In genomic region chr2:96109931-96110511, GRCh38 we compare ENCODE assay signal across 17 cellular contexts. TPM values are rescaled to one million over a fixed set of nuclear protein-coding genes. Genes with fewer than 3 reads are reported as not detected.
DNase-seq lines count a peak whose midpoint lies in the region; ATAC-seq and TF ChIP-seq lines count a peak whose summit lies in the region.
"Had no signal": no experiment of that assay in that cellular context is flagged by ENCODE, and none has a peak within 500 bp of the region (broad histone marks: within the 10 kb centered on the region; RNA-seq: fewer than 3 reads in every experiment).

No MANE protein-coding gene starts in this region.

- DNase-seq in activated CD8-positive, alpha-beta memory T cell treated with anti-CD3 and anti-CD28 coated beads, Interleukin-2, amount 50 U/mL, for 4 hours = peak; percentile 11
- no peak for DNase-seq in activated CD8-positive, alpha-beta memory T cell treated with anti-CD3 and anti-CD28 coated beads, Interleukin-2, amount 10 ng/mL, durations not matched to agents 7 days and 5 days
- peak; percentile 49 for DNase-seq in natural killer cell treated with Interleukin-12 subunit alpha and Interleukin-12 subunit beta and Interleukin-15 and Interleukin-18, amount 100 ng/mL, for 72 hours (ENCODE audit: low spot score)
- DNase-seq in natural killer cell = no peak
- peak; percentile 78 for DNase-seq in posterior vena cava (ENCODE audit: low spot score)
- DNase-seq in ascending aorta (ENCODE audit: low spot score in 2 of 2) = no peak
- DNase-seq: DMS 273 treated with DMSO at 0.1 percent for 48 hours, KBM-7, NCI-H2081 treated with DMSO at 0.1 percent for 48 hours, NCI-H524 had no signal

- no peak overlapping the region for H3K4me3 Mint-ChIP-seq in activated CD8-positive, alpha-beta memory T cell treated with anti-CD3 and anti-CD28 coated beads, Interleukin-2, amount 10 ng/mL, durations not matched to agents 7 days and 5 days
- no peak overlapping the region for H3K4me3 Mint-ChIP-seq in natural killer cell treated with Interleukin-12 subunit alpha and Interleukin-12 subunit beta and Interleukin-15 and Interleukin-18, amount 100 ng/mL, for 72 hours
- H3K4me3 Mint-ChIP-seq in natural killer cell = no peak overlapping the region

- peaks cover 5 to 8% of the 10 kb centered on the region in 2 donors for H3K9me3 ChIP-seq in ascending aorta

- no peak overlapping the region for H3K4me3 ChIP-seq in ascending aorta
- H3K4me3 ChIP-seq: BLaER1 had no signal

- no peak for TF ChIP-seq CTCF in natural killer cell (IDR thresholded peaks at IDR 0.05)
- no peak for TF ChIP-seq CTCF in ascending aorta (IDR thresholded peaks at IDR 0.05)

- H3K27ac ChIP-seq in ascending aorta = peak overlapping the region in 1 of 2 donors; percentile 65
- H3K27ac ChIP-seq: 22Rv1, BLaER1 had no signal

- H3K9me3 Mint-ChIP-seq in activated CD8-positive, alpha-beta memory T cell treated with anti-CD3 and anti-CD28 coated beads, Interleukin-2, amount 10 ng/mL, durations not matched to agents 7 days and 5 days (ENCODE audit: low read depth) = peaks cover 7% of the 10 kb centered on the region
- no peaks in the 10 kb centered on the region for H3K9me3 Mint-ChIP-seq in natural killer cell treated with Interleukin-12 subunit alpha and Interleukin-12 subunit beta and Interleukin-15 and Interleukin-18, amount 100 ng/mL, for 72 hours
- peaks cover 0 to 3% of the 10 kb centered on the region in 2 donors for H3K9me3 Mint-ChIP-seq in natural killer cell

- H3K27ac Mint-ChIP-seq in activated CD8-positive, alpha-beta memory T cell treated with anti-CD3 and anti-CD28 coated beads, Interleukin-2, amount 10 ng/mL, durations not matched to agents 7 days and 5 days = no peak overlapping the region
- no peak overlapping the region for H3K27ac Mint-ChIP-seq in natural killer cell treated with Interleukin-12 subunit alpha and Interleukin-12 subunit beta and Interleukin-15 and Interleukin-18, amount 100 ng/mL, for 72 hours
- H3K27ac Mint-ChIP-seq in natural killer cell = no peak overlapping the region

- no peaks in the 10 kb centered on the region for H3K27me3 Mint-ChIP-seq in activated CD8-positive, alpha-beta memory T cell treated with anti-CD3 and anti-CD28 coated beads, Interleukin-2, amount 10 ng/mL, durations not matched to agents 7 days and 5 days
- H3K27me3 Mint-ChIP-seq in natural killer cell treated with Interleukin-12 subunit alpha and Interleukin-12 subunit beta and Interleukin-15 and Interleukin-18, amount 100 ng/mL, for 72 hours = peaks cover 0 to under 1% of the 10 kb centered on the region in 2 donors
- H3K27me3 Mint-ChIP-seq in natural killer cell (ENCODE audit: low read depth in 2 of 2) = peaks cover under 1 to 3% of the 10 kb centered on the region in 2 donors

- no peak for ATAC-seq in activated CD8-positive, alpha-beta memory T cell treated with anti-CD3 and anti-CD28 coated beads, Interleukin-2, amount 10 ng/mL, durations not matched to agents 7 days and 5 days
- peak in 1 of 2 donors; percentile 16 for ATAC-seq in natural killer cell treated with Interleukin-12 subunit alpha and Interleukin-12 subunit beta and Interleukin-15 and Interleukin-18, amount 100 ng/mL, for 72 hours
- ATAC-seq in natural killer cell = no peak
- no peak for ATAC-seq in GM21528 (IDR thresholded peaks at IDR 0.05; ENCODE audit: low FRiP score, unreplicated experiment)
- ATAC-seq in GM19035 (IDR thresholded peaks at IDR 0.05; ENCODE audit: unreplicated experiment) = no peak

- H3K36me3 ChIP-seq in ascending aorta = no peaks in the 10 kb centered on the region
- H3K36me3 ChIP-seq: BLaER1 had no signal

- no peaks in the 10 kb centered on the region for H3K27me3 ChIP-seq in ascending aorta

- H3K4me1 Mint-ChIP-seq in activated CD8-positive, alpha-beta memory T cell treated with anti-CD3 and anti-CD28 coated beads, Interleukin-2, amount 10 ng/mL, durations not matched to agents 7 days and 5 days = no peaks in the 10 kb centered on the region
- no peaks in the 10 kb centered on the region for H3K4me1 Mint-ChIP-seq in natural killer cell treated with Interleukin-12 subunit alpha and Interleukin-12 subunit beta and Interleukin-15 and Interleukin-18, amount 100 ng/mL, for 72 hours (ENCODE audit: low read depth in 2 of 2)
- no peaks in the 10 kb centered on the region for H3K4me1 Mint-ChIP-seq in natural killer cell

- CTCF ChIA-PET in activated CD8-positive, alpha-beta memory T cell treated with anti-CD3 and anti-CD28 coated beads, Interleukin-2, amount 10 ng/mL, durations not matched to agents 7 days and 5 days (lab: Charles Lee) = interaction anchor here (1.8 kb wide), 1 partner anchor 88 kb away, joined by 4 read pairs; no protein-coding TSS in a partner anchor

- H3K4me1 ChIP-seq in ascending aorta = peaks cover 0 to 7% of the 10 kb centered on the region in 2 donors

- no peaks in the 10 kb centered on the region for H3K36me3 Mint-ChIP-seq in activated CD8-positive, alpha-beta memory T cell treated with anti-CD3 and anti-CD28 coated beads, Interleukin-2, amount 10 ng/mL, durations not matched to agents 7 days and 5 days
- no peaks in the 10 kb centered on the region for H3K36me3 Mint-ChIP-seq in natural killer cell treated with Interleukin-12 subunit alpha and Interleukin-12 subunit beta and Interleukin-15 and Interleukin-18, amount 100 ng/mL, for 72 hours
- H3K36me3 Mint-ChIP-seq in natural killer cell = no peaks in the 10 kb centered on the region

- intact Hi-C loops in natural killer cell (cut with micrococcal nuclease) (loop anchor here (10.0 kb wide), 1 partner anchor 85 kb away; no protein-coding TSS in a partner anchor), posterior vena cava (cut with DNase I) (loop anchor here (5.0 to 10.0 kb wide), 2 partner anchors 38 to 85 kb away; no protein-coding TSS in a partner anchor), ascending aorta (cut with DNase I) (loop anchor here (5.0 to 10.0 kb wide), 3 partner anchors 38 to 85 kb away; no protein-coding TSS in a partner anchor)

RNA-seq across cellular contexts. Expression of gene ADRA2B, which starts 6.3 kb away (rescaled TPM):
- total RNA-seq in activated CD8-positive, alpha-beta memory T cell treated with anti-CD3 and anti-CD28 coated beads, Interleukin-2, amount 10 ng/mL, durations not matched to agents 7 days and 5 days = under 1 TPM; 0.09 to 0.15 TPM
- total RNA-seq in natural killer cell treated with Interleukin-12 subunit alpha and Interleukin-12 subunit beta and Interleukin-15 and Interleukin-18, amount 100 ng/mL, for 72 hours = not detected
- total RNA-seq in natural killer cell = 1 to 10 TPM in 1 of 3 donors, under 1 TPM in 2; 0.18 to 1.3 (median 0.38) TPM
- 1 to 10 TPM; 4.1 to 7.1 TPM for total RNA-seq in posterior vena cava
- 9.4 TPM for total RNA-seq in ascending aorta
- total RNA-seq: Daoy, H4, RPMI7951 had no signal

RNA-seq across cellular contexts. Expression of gene ASTL, which starts 28.3 kb away (rescaled TPM):
- total RNA-seq in activated CD8-positive, alpha-beta memory T cell treated with anti-CD3 and anti-CD28 coated beads, Interleukin-2, amount 10 ng/mL, durations not matched to agents 7 days and 5 days = 1 to 10 TPM; 1.9 to 6.4 TPM
- under 1 TPM in 1 of 2 donors, not detected in 1; 0.92 TPM for total RNA-seq in natural killer cell treated with Interleukin-12 subunit alpha and Interleukin-12 subunit beta and Interleukin-15 and Interleukin-18, amount 100 ng/mL, for 72 hours
- total RNA-seq in natural killer cell (10 to 100 TPM in 1 of 3 donors, 1 to 10 TPM in 2; 5.5 to 11.3 (median 8.8) TPM), posterior vena cava (not detected), ascending aorta (not detected)
- total RNA-seq: Daoy, H4, RPMI7951 had no signal

RNA-seq across cellular contexts. Expression of gene DUSP2, which starts 35.2 kb away (rescaled TPM):
- total RNA-seq in activated CD8-positive, alpha-beta memory T cell treated with anti-CD3 and anti-CD28 coated beads, Interleukin-2, amount 10 ng/mL, durations not matched to agents 7 days and 5 days = 10 to 100 TPM; 32.0 to 53.6 TPM
- total RNA-seq in natural killer cell treated with Interleukin-12 subunit alpha and Interleukin-12 subunit beta and Interleukin-15 and Interleukin-18, amount 100 ng/mL, for 72 hours = 10 to 100 TPM; 30.9 to 52.0 TPM
- total RNA-seq in natural killer cell (100 to 1,000 TPM; 300 to 564 (median 432) TPM), posterior vena cava (1 to 10 TPM; 3.5 to 3.8 TPM), ascending aorta (7.2 TPM)

Comparison
In these comparisons a context has a peak if more than half of its experiments do, and no peak if none do; other contexts are left out.
1. DNase-seq: peak in activated CD8-positive, alpha-beta memory T cell treated with anti-CD3 and anti-CD28 coated beads, Interleukin-2, amount 50 U/mL, for 4 hours (single experiment), natural killer cell treated with Interleukin-12 subunit alpha and Interleukin-12 subunit beta and Interleukin-15 and Interleukin-18, amount 100 ng/mL, for 72 hours (single experiment) and posterior vena cava (single experiment); none in activated CD8-positive, alpha-beta memory T cell treated with anti-CD3 and anti-CD28 coated beads, Interleukin-2, amount 10 ng/mL, durations not matched to agents 7 days and 5 days (single experiment), natural killer cell (single experiment) and ascending aorta (0 of 2).
2. RNA of gene DUSP2, which starts 35.2 kb away (total RNA-seq): 300 to 564 TPM in natural killer cell; 32.0 to 53.6 TPM in activated CD8-positive, alpha-beta memory T cell treated with anti-CD3 and anti-CD28 coated beads, Interleukin-2, amount 10 ng/mL, durations not matched to agents 7 days and 5 days, 30.9 to 52.0 TPM in natural killer cell treated with Interleukin-12 subunit alpha and Interleukin-12 subunit beta and Interleukin-15 and Interleukin-18, amount 100 ng/mL, for 72 hours, 7.2 TPM in ascending aorta (single experiment) and 3.5 to 3.8 TPM in posterior vena cava; every median in the first group is over 4 times any median in the second.